Comparison of ENCODE assay signal across 1 cellular context in genomic region chr2:10560626-10561025, GRCh38.
TF ChIP-seq lines count a peak whose summit lies in the region.

No MANE protein-coding gene starts in this region.

TF ChIP-seq in K562, 482 proteins besides CTCF, POLR2A, EP300 and RAD21 (continued from another document and continues in another):
- no peak for TF ChIP-seq CUX1 (CRISPR knock-in tag; IDR thresholded peaks at IDR 0.05)
- TF ChIP-seq ZNF277 (CRISPR knock-in tag; IDR thresholded peaks at IDR 0.05; ENCODE audit: borderline replicate concordance): no peak
- no peak for TF ChIP-seq NR2C2 (CRISPR knock-in tag; IDR thresholded peaks at IDR 0.05)
- TF ChIP-seq NR2C2 (tag; IDR thresholded peaks at IDR 0.05): no peak
- TF ChIP-seq HLTF (IDR thresholded peaks at IDR 0.05): no peak
- TF ChIP-seq CHCHD3 (CRISPR knock-in tag; IDR thresholded peaks at IDR 0.05): no peak
- TF ChIP-seq KAT2B (IDR thresholded peaks at IDR 0.05; ENCODE audit: low read depth, low read length): no peak
- no peak for TF ChIP-seq RBM34 (IDR thresholded peaks at IDR 0.05; ENCODE audit: borderline replicate concordance, insufficient read depth, low read length)
- TF ChIP-seq ZNF584 (CRISPR knock-in tag; IDR thresholded peaks at IDR 0.05; ENCODE audit: low read depth): no peak
- no peak for TF ChIP-seq DMBX1 (CRISPR knock-in tag; IDR thresholded peaks at IDR 0.05; ENCODE audit: borderline replicate concordance)
- no peak for TF ChIP-seq ZBTB40 (IDR thresholded peaks at IDR 0.05)
- TF ChIP-seq ZBTB40 (CRISPR knock-in tag; IDR thresholded peaks at IDR 0.05): no peak
- TF ChIP-seq ZBTB8A (IDR thresholded peaks at IDR 0.05; ENCODE audit: partially characterized antibody): no peak
- no peak for TF ChIP-seq HEY1 (CRISPR knock-in tag; IDR thresholded peaks at IDR 0.05; ENCODE audit: borderline replicate concordance)
- no peak for TF ChIP-seq USF1 (CRISPR knock-in tag; IDR thresholded peaks at IDR 0.05)
- no peak for TF ChIP-seq RHOXF2B (CRISPR knock-in tag; conservative IDR thresholded peaks at IDR 0.05)
- TF ChIP-seq IFI16 (CRISPR knock-in tag; IDR thresholded peaks at IDR 0.05): no peak
- TF ChIP-seq TRIM25 (IDR thresholded peaks at IDR 0.05; ENCODE audit: borderline replicate concordance): no peak
- no peak for TF ChIP-seq ZNF785 (CRISPR knock-in tag; IDR thresholded peaks at IDR 0.05)
- TF ChIP-seq MYNN (IDR thresholded peaks at IDR 0.05): no peak
- no peak for TF ChIP-seq MYNN (CRISPR knock-in tag; IDR thresholded peaks at IDR 0.05)
- TF ChIP-seq MGA (IDR thresholded peaks at IDR 0.05): no peak
- no peak for TF ChIP-seq KLF10 (CRISPR knock-in tag; IDR thresholded peaks at IDR 0.05)
